In the genomic region with DNA sequence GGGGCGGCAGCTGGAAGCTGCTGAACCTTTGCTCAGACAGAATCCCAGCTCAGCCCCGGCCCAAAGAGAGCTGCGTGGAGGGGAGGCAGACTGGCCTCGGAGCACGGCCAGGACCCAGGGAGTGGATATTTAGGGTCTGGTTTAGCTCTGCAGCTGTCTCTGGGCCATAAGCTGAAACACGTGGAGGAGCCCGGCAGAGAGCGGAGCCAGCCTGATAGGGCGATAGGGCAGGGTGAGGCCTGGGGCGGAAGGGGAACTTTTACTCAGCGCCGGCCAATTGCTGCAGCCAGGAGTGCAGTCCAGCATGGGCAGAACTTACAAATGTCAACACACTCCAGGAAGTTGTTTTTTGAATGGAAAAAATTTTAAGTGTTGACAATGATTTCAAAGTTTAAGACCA, we compare ENCODE assay signal across 1 cellular context.
TF ChIP-seq lines count a peak whose summit lies in the region.

No MANE protein-coding gene starts in this region.

TF ChIP-seq in GM23338, 12 proteins besides CTCF, POLR2A, EP300 and RAD21 (continued from another document):
- TF ChIP-seq JUNB (IDR thresholded peaks at IDR 0.05; ENCODE audit: unreplicated experiment), result no peak
- no peak for TF ChIP-seq REST (IDR thresholded peaks at IDR 0.05; ENCODE audit: unreplicated experiment)
- no peak for TF ChIP-seq EZH2 (IDR thresholded peaks at IDR 0.05; ENCODE audit: low read depth, unreplicated experiment)
- TF ChIP-seq ZNF114 (CRISPR knock-in tag; IDR thresholded peaks at IDR 0.05), result no peak
